ENCODE assay signal across 1 cellular context in the genomic region with DNA sequence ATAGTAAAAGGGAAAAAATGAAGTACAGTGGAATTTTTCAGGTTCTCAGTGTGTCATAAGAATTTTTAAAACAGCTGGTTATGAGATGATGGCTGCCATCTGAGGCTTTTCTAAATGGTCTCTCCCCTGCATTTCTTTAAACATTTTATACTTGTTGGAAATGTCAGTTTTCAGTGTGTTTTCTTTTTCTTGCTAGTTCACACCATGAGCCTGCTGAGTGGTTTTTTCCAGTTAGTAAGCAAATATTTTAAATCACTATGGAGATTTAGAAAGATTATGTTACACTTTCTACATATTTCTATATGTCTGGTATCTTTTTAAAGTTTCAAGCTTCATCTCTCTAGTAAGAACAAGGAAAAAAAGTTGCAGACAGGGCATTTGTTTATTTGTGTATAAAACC.
TF ChIP-seq lines count a peak whose summit lies in the region.

No MANE protein-coding gene starts in this region.

TF ChIP-seq in HEK293T, 16 proteins besides CTCF, POLR2A, EP300 and RAD21 (continued from another document):
- TF ChIP-seq, protein P1, sequence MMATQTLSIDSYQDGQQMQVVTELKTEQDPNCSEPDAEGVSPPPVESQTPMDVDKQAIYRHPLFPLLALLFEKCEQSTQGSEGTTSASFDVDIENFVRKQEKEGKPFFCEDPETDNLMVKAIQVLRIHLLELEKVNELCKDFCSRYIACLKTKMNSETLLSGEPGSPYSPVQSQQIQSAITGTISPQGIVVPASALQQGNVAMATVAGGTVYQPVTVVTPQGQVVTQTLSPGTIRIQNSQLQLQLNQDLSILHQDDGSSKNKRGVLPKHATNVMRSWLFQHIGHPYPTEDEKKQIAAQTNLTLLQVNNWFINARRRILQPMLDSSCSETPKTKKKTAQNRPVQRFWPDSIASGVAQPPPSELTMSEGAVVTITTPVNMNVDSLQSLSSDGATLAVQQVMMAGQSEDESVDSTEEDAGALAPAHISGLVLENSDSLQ (IDR thresholded peaks at IDR 0.05), result no peak
- TF ChIP-seq FOXM1 (IDR thresholded peaks at IDR 0.05; ENCODE audit: borderline replicate concordance) (no peak), LEF1 (IDR thresholded peaks at IDR 0.05; ENCODE audit: borderline replicate concordance) (no peak), ELF4 (IDR thresholded peaks at IDR 0.05) (no peak), ARNT (IDR thresholded peaks at IDR 0.05) (no peak), FOXA1 (IDR thresholded peaks at IDR 0.05) (no peak)
